Comparison of ENCODE assay signal across 17 cellular contexts in the genomic region with DNA sequence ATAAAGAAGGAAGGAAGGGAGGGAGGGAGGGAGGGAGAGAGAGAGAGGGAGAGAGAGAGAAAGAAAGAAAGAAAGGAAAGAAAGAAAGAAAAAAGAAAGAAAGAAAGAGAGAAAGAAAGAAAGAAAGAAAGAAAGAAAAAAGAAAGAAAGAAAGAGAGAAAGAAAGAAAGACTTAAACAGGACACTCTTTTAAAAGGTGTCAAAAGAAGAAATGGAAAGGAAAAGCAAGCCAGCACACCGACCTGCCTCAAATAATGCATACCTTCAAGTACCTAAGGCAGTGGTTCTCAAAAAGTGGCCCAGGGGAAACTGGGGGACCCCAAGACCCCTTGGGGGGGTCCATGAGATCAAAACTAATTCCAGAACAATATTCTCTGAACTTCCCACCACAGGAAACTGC. TPM values are rescaled to one million over a fixed set of nuclear protein-coding genes. Genes with fewer than 3 reads are reported as not detected.
"Had no signal": no experiment of that assay in that cellular context is flagged by ENCODE, and none has a peak within 500 bp of the region (broad histone marks: within the 10 kb centered on the region; RNA-seq: fewer than 3 reads in every experiment).

No MANE protein-coding gene starts in this region.

RNA-seq across cellular contexts. Expression of gene PGLYRP4, which starts 1.9 kb away (rescaled TPM):
- total RNA-seq: activated B cell treated with CpG ODN at 0.5 μM for 24 hours; activated CD4-positive, alpha-beta memory T cell treated with anti-CD3 and anti-CD28 coated beads for 36 hours; activated naive CD4-positive, alpha-beta T cell treated with anti-CD3 and anti-CD28 coated beads, Interleukin-2, amount 50 U/mL, for 72 hours; activated naive CD8-positive, alpha-beta T cell treated with anti-CD3 and anti-CD28 coated beads, Interleukin-2, amount 10 ng/mL, durations not matched to agents 7 days and 5 days; ascending aorta; breast epithelium; cardiac muscle cell; dermis blood vessel endothelial cell; fibroblast of lung; fibroblast of villous mesenchyme; gastroesophageal sphincter; glomerular endothelial cell; heart right ventricle; hepatocyte; T-cell; T-helper 2 cell treated with Interferon-gamma antibody and Interleukin-4, amounts not matched to agents 100 ng/mL and 5 ng/mL, for 36 hours had no signal

RNA-seq across cellular contexts. Expression of gene S100A9, which starts 7.1 kb away (rescaled TPM):
- total RNA-seq: activated CD4-positive, alpha-beta memory T cell treated with anti-CD3 and anti-CD28 coated beads for 36 hours; activated T-cell treated with anti-CD3 and anti-CD28 coated beads, Interleukin-2, amount 50 U/mL, for 72 hours; fibroblast of lung; fibroblast of villous mesenchyme; glomerular endothelial cell; T-helper 2 cell treated with Interferon-gamma antibody and Interleukin-4, amounts not matched to agents 100 ng/mL and 5 ng/mL, for 36 hours had no signal

RNA-seq across cellular contexts. Expression of gene S100A12, which starts 24.9 kb away (rescaled TPM):
- total RNA-seq: activated B cell treated with CpG ODN at 0.5 μM for 24 hours; activated CD4-positive, alpha-beta memory T cell treated with anti-CD3 and anti-CD28 coated beads for 36 hours; activated naive CD4-positive, alpha-beta T cell treated with anti-CD3 and anti-CD28 coated beads, Interleukin-2, amount 50 U/mL, for 72 hours; activated naive CD8-positive, alpha-beta T cell treated with anti-CD3 and anti-CD28 coated beads, Interleukin-2, amount 10 ng/mL, durations not matched to agents 7 days and 5 days; activated T-cell treated with anti-CD3 and anti-CD28 coated beads, Interleukin-2, amount 50 U/mL, for 72 hours; ascending aorta; cardiac muscle cell; dermis blood vessel endothelial cell; fibroblast of lung; fibroblast of villous mesenchyme; glomerular endothelial cell; hepatocyte; T-helper 2 cell treated with Interferon-gamma antibody and Interleukin-4, amounts not matched to agents 100 ng/mL and 5 ng/mL, for 36 hours had no signal

RNA-seq across cellular contexts. Expression of gene PGLYRP3, which starts 37.8 kb away (rescaled TPM):
- total RNA-seq: activated B cell treated with CpG ODN at 0.5 μM for 24 hours; activated CD4-positive, alpha-beta memory T cell treated with anti-CD3 and anti-CD28 coated beads for 36 hours; activated naive CD4-positive, alpha-beta T cell treated with anti-CD3 and anti-CD28 coated beads, Interleukin-2, amount 50 U/mL, for 72 hours; activated naive CD8-positive, alpha-beta T cell treated with anti-CD3 and anti-CD28 coated beads, Interleukin-2, amount 10 ng/mL, durations not matched to agents 7 days and 5 days; activated T-cell treated with anti-CD3 and anti-CD28 coated beads, Interleukin-2, amount 50 U/mL, for 72 hours; ascending aorta; breast epithelium; cardiac muscle cell; dermis blood vessel endothelial cell; fibroblast of lung; fibroblast of villous mesenchyme; glomerular endothelial cell; heart right ventricle; hepatocyte; T-cell; T-helper 2 cell treated with Interferon-gamma antibody and Interleukin-4, amounts not matched to agents 100 ng/mL and 5 ng/mL, for 36 hours had no signal

RNA-seq across cellular contexts. Expression of gene S100A8, which starts 40.3 kb away (rescaled TPM):
- total RNA-seq: activated B cell treated with CpG ODN at 0.5 μM for 24 hours; activated CD4-positive, alpha-beta memory T cell treated with anti-CD3 and anti-CD28 coated beads for 36 hours; activated naive CD4-positive, alpha-beta T cell treated with anti-CD3 and anti-CD28 coated beads, Interleukin-2, amount 50 U/mL, for 72 hours; activated T-cell treated with anti-CD3 and anti-CD28 coated beads, Interleukin-2, amount 50 U/mL, for 72 hours; cardiac muscle cell; dermis blood vessel endothelial cell; fibroblast of lung; fibroblast of villous mesenchyme; glomerular endothelial cell; T-helper 2 cell treated with Interferon-gamma antibody and Interleukin-4, amounts not matched to agents 100 ng/mL and 5 ng/mL, for 36 hours had no signal
